ENCODE assay signal across 24 cellular contexts in the genomic region with DNA sequence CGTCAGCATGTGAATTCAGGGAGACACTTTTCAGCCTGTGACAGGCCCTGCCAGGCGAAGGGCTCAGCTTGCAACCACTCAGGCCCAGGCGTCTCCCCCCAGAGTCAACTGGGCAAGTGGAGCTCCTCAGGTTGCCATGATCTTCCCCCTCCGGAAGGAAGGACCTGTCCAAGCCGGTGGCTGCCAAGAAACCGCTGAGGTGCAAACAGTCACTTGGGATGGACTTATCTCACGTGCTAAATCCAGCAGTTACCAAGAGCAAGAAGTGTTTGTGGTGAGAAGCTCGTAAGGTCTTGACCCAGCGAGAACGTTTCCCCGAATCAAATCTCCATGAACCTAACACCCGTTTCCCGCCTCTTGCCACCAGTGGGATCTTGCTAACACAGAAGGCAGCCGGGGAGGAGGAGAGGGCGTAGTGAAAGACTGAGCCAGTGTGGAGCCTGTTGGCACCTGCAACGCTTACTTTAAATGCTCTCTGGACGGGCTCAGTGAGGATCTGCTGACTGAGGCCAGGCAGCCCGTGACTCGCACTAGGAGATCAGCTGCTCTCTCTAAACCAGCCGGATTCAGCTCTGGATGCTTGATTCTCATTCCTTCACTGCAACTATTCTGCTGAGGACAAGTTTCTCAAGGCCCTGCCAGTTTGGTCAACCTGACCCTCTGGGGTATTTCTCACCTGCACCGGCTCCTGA. TPM values are rescaled to one million over a fixed set of nuclear protein-coding genes. Genes with fewer than 3 reads are reported as not detected.
DNase-seq lines count a peak whose midpoint lies in the region; ATAC-seq, FAIRE-seq and TF ChIP-seq lines count a peak whose summit lies in the region.
"Had no signal": no experiment of that assay in that cellular context is flagged by ENCODE, and none has a peak within 500 bp of the region (broad histone marks: within the 10 kb centered on the region; RNA-seq: fewer than 3 reads in every experiment).

No MANE protein-coding gene starts in this region.

- H3K36me3 ChIP-seq in right atrium auricular region (no peaks in the 10 kb centered on the region), kidney (ENCODE audit: control insufficient read depth in 1 of 2, insufficient read depth in 2 of 2, low read length in 2 of 2) (no peaks in the 10 kb centered on the region), psoas muscle (ENCODE audit: insufficient read depth in 1 of 2, low read depth in 1 of 2) (no peaks in the 10 kb centered on the region)

- H3K27ac ChIP-seq in right atrium auricular region (peak overlapping the region in 1 of 2 donors; percentile 2), kidney (ENCODE audit: low read depth in 2 of 2, low read length in 2 of 2) (no peak overlapping the region), psoas muscle (no peak overlapping the region)
- H3K27ac ChIP-seq: 22Rv1, KMS-11, RWPE1, SK-N-MC had no signal

- H3K9ac ChIP-seq in kidney (ENCODE audit: low read length in 2 of 2) = no peak overlapping the region
- H3K9ac ChIP-seq: KMS-11 had no signal

- H3K9me3 ChIP-seq in right atrium auricular region (no peaks in the 10 kb centered on the region), kidney (ENCODE audit: control insufficient read depth in 1 of 2, low read length in 2 of 2) (no peaks in the 10 kb centered on the region), psoas muscle (no peaks in the 10 kb centered on the region)

- 65 to 78% (median 76%) methylated on average over 21 of the region's 21 CpGs for WGBS in psoas muscle, 3 donors

- H3K27me3 ChIP-seq in right atrium auricular region (no peaks in the 10 kb centered on the region), psoas muscle (ENCODE audit: insufficient read depth in 3 of 3, low read length in 2 of 3) (no peaks in the 10 kb centered on the region)

- intact Hi-C loops in Right ventricle myocardium superior (cut with DNase I) = no loop called here
- intact Hi-C loops in kidney (cut with DNase I) = no loop called here
- intact Hi-C loops in psoas muscle (cut with DNase I) = no loop called here

- FAIRE-seq in kidney (lab: Jason Lieb, UNC) = no peak
- FAIRE-seq: GM12892 had no signal

- no peaks in the 10 kb centered on the region for H3K36me3 Mint-ChIP-seq in glutamatergic neuron (ENCODE audit: unreplicated experiment)

- DNase-seq in Right ventricle myocardium superior = no peak
- DNase-seq in right atrium auricular region (ENCODE audit: low spot score) = no peak
- peak; percentile 41 for DNase-seq in kidney
- DNase-seq in psoas muscle = no peak
- DNase-seq in glutamatergic neuron = no peak
- DNase-seq in NCI-H1417 (lab: John Stamatoyannopoulos, UW) = no peak
- DNase-seq: Calu3, DMS79 treated with DMSO at 0.1 percent for 48 hours, MM.1S, NCI-H1694 treated with DMSO at 0.1 percent for 48 hours, NCI-H2081, NCI-H2227 treated with DMSO at 0.1 percent for 48 hours, NCI-H526 treated with DMSO at 0.1 percent for 48 hours, SIG-M5 had no signal

- H3K27ac Mint-ChIP-seq in glutamatergic neuron (ENCODE audit: unreplicated experiment) = no peak overlapping the region
- H3K27ac Mint-ChIP-seq: B cell had no signal

- no peak for TF ChIP-seq CTCF in right atrium auricular region (IDR thresholded peaks at IDR 0.05)
- no peak for TF ChIP-seq CTCF in kidney (IDR thresholded peaks at IDR 0.05; ENCODE audit: borderline replicate concordance, extremely low read depth, insufficient read depth)
- no peak for TF ChIP-seq CTCF in psoas muscle (IDR thresholded peaks at IDR 0.05)
- no peak for TF ChIP-seq CTCF in glutamatergic neuron (IDR thresholded peaks at IDR 0.05; ENCODE audit: partially characterized antibody, unreplicated experiment)

- peaks cover 11% of the 10 kb centered on the region for H3K4me1 Mint-ChIP-seq in glutamatergic neuron (ENCODE audit: low read depth, unreplicated experiment)

- H3K9me3 Mint-ChIP-seq in glutamatergic neuron (ENCODE audit: unreplicated experiment) = no peaks in the 10 kb centered on the region

- H3K4me1 ChIP-seq in right atrium auricular region = peaks cover 0 to 10% of the 10 kb centered on the region in 2 donors
- no peaks in the 10 kb centered on the region for H3K4me1 ChIP-seq in kidney (ENCODE audit: control insufficient read depth in 1 of 2, insufficient read depth in 1 of 2, low read depth in 1 of 2, low read length in 2 of 2)
- no peaks in the 10 kb centered on the region for H3K4me1 ChIP-seq in psoas muscle

- no peak overlapping the region for H3K4me3 Mint-ChIP-seq in glutamatergic neuron (ENCODE audit: unreplicated experiment)
- H3K4me3 Mint-ChIP-seq: B cell had no signal

- H3K4me3 ChIP-seq in right atrium auricular region (no peak overlapping the region), kidney (ENCODE audit: low read length in 2 of 2) (no peak overlapping the region), psoas muscle (no peak overlapping the region)
- H3K4me3 ChIP-seq: SK-N-MC had no signal

- H3K27me3 Mint-ChIP-seq in glutamatergic neuron (ENCODE audit: unreplicated experiment) = peaks cover 8% of the 10 kb centered on the region
- H3K27me3 Mint-ChIP-seq: B cell had no signal

- ATAC-seq in Right ventricle myocardium superior (ENCODE audit: poor library complexity) = peak; percentile 41
- ATAC-seq in psoas muscle = peak; percentile 46 to 76 (median 64)
- ATAC-seq in HG03025 (IDR thresholded peaks at IDR 0.05; ENCODE audit: low FRiP score, unreplicated experiment) = no peak
- ATAC-seq in GM21723 (IDR thresholded peaks at IDR 0.05; ENCODE audit: unreplicated experiment) = no peak
- ATAC-seq: HCT116, Panc1 had no signal

RNA-seq across cellular contexts. Expression of a gene that starts 39.0 kb away (rescaled TPM):
- total RNA-seq in Right ventricle myocardium superior (78.6 TPM), right atrium auricular region (10 to 100 TPM; 57.5 to 63.9 TPM), kidney (45.7 TPM), psoas muscle (10 to 100 TPM; 28.0 to 45.4 (median 33.9) TPM), glutamatergic neuron (ENCODE audit: unreplicated experiment) (211 TPM)
- polyA plus RNA-seq in kidney (ENCODE audit: insufficient read depth, low read depth, low replicate concordance) (15.1 TPM), psoas muscle (10 to 100 TPM in 2 of 3 donors, 1 to 10 TPM in 1; 8.6 to 22.0 (median 10.8) TPM)

Comparison
In these comparisons a context has a peak if more than half of its experiments do, and no peak if none do; other contexts are left out.
1. ATAC-seq: peak in Right ventricle myocardium superior (single experiment) and psoas muscle (4 of 4); none in HG03025 (single experiment) and GM21723 (single experiment).